In the genomic region with DNA sequence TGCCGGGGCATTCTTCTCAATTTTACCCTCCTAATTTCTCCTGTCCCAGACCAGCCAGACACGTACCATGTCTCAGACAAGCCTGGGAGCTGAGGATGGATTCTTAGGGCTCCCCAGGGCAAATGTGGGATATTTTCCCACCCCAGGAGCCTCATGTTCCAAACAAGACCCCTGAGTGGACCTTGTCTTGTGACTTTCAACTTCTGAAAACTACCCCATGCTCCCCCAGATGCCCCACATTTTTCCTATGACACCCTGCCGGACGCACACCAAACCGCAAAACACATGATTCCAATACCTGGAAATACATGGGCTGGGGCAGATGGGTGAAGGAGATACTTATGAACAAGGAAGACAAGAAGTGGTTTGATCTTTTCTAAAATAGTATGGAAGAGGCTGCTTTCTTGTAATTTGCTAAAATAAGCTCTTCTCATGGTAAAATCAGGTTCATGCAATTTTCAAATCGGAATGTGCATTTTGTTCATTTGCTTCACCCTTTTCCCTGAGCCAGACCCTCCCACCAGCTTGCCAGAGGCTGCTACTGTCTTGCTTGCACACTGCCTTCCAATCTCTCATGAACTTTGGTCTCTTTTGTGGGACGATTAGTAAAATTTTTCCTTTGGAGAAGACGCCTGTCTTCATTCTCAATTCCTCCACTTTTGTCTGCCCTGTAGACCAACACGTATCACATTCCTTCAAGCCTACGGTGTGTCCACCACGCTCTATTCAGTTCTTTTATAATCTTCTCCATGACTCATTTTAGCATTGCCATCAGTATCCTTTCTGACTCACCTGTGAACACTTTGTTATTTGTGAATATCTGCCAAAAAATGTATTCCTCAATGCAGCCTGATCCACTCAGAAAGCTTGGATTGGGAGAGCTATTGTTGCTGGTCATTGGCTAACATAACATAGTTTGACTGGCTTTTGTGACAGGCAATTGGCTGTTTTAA, we compare ENCODE assay signal across 9 cellular contexts. TPM values are rescaled to one million over a fixed set of nuclear protein-coding genes. Genes with fewer than 3 reads are reported as not detected.
DNase-seq lines count a peak whose midpoint lies in the region; ATAC-seq, FAIRE-seq and TF ChIP-seq lines count a peak whose summit lies in the region.
"Had no signal": no experiment of that assay in that cellular context is flagged by ENCODE, and none has a peak within 500 bp of the region (broad histone marks: within the 10 kb centered on the region; RNA-seq: fewer than 3 reads in every experiment).

No MANE protein-coding gene starts in this region.

- H3K4me3 Mint-ChIP-seq in activated CD4-positive, alpha-beta memory T cell treated with anti-CD3 and anti-CD28 coated beads for 36 hours = peak overlapping the region; percentile 87

- WGBS in esophagus squamous epithelium, 2 donors = 38 to 47% methylated on average over 11 of the region's 11 CpGs
- WGBS in small intestine, 3 donors = 42 to 49% (median 47%) methylated on average over 11 of the region's 11 CpGs

- H3K27ac Mint-ChIP-seq in activated CD4-positive, alpha-beta memory T cell treated with anti-CD3 and anti-CD28 coated beads for 36 hours = peak overlapping the region; percentile 97

- H3K4me3 ChIP-seq in esophagus squamous epithelium (peak overlapping the region; percentile 29 to 68 (median 45)), small intestine (ENCODE audit: low read depth in 1 of 2, low read length in 2 of 2) (peak overlapping the region; percentile 34 to 41)

- H3K27ac ChIP-seq in esophagus squamous epithelium = peak overlapping the region; percentile 65 to 90 (median 74)
- peak overlapping the region; percentile 37 to 72 for H3K27ac ChIP-seq in small intestine (ENCODE audit: low read depth in 1 of 2, low read length in 1 of 2)

- no peaks in the 10 kb centered on the region for H3K9me3 Mint-ChIP-seq in activated CD4-positive, alpha-beta memory T cell treated with anti-CD3 and anti-CD28 coated beads for 36 hours

- H3K9me3 ChIP-seq in esophagus squamous epithelium (no peaks in the 10 kb centered on the region), small intestine (ENCODE audit: control insufficient read depth, low read depth) (no peaks in the 10 kb centered on the region)

- H3K4me1 Mint-ChIP-seq in activated CD4-positive, alpha-beta memory T cell treated with anti-CD3 and anti-CD28 coated beads for 36 hours (ENCODE audit: low read depth) = peaks cover 72% of the 10 kb centered on the region

- intact Hi-C loops in activated CD4-positive, alpha-beta memory T cell treated with anti-CD3 and anti-CD28 coated beads for 36 hours (cut with micrococcal nuclease) = loop anchor here (1.0 kb wide), 2 partner anchors 22 to 170 kb away; partner anchors contain the start of gene GIMAP1
- intact Hi-C loops in esophagus squamous epithelium (cut with DNase I) = no loop called here

- TF ChIP-seq CTCF in esophagus squamous epithelium (IDR thresholded peaks at IDR 0.05) = no peak

- TF ChIP-seq POLR2A in GM12891 (IDR thresholded peaks at IDR 0.05; ENCODE audit: low read depth, low read length) = peak; percentile 23; the same call in 1 of the 2 replicates
- peak in 1 of 4 donors; percentile 20 for TF ChIP-seq POLR2A in esophagus squamous epithelium (IDR thresholded peaks at IDR 0.05)
- no peak for TF ChIP-seq POLR2A in GM18505 (IDR thresholded peaks at IDR 0.05; ENCODE audit: borderline replicate concordance, extremely low read depth, insufficient read depth, insufficient read length)

- H3K36me3 Mint-ChIP-seq in activated CD4-positive, alpha-beta memory T cell treated with anti-CD3 and anti-CD28 coated beads for 36 hours = peaks cover 56% of the 10 kb centered on the region

- POLR2A ChIA-PET in activated CD4-positive, alpha-beta memory T cell treated with anti-CD3 and anti-CD28 coated beads for 36 hours (lab: Charles Lee) = interaction anchor here (0.6 to 3.9 kb wide), 19 partner anchors 9 to 292 kb away, joined by 3 to 45 read pairs (median 5); partner anchors contain the start of genes GIMAP1, GIMAP2, GIMAP4 and GIMAP6

- FAIRE-seq in GM12891 (lab: Jason Lieb, UNC) (peak; percentile 54), small intestine (lab: Jason Lieb, UNC) (no peak)

- no peaks in the 10 kb centered on the region for H3K27me3 Mint-ChIP-seq in activated CD4-positive, alpha-beta memory T cell treated with anti-CD3 and anti-CD28 coated beads for 36 hours

- H3K4me1 ChIP-seq in esophagus squamous epithelium (peaks cover 3 to 24% (median 4%) of the 10 kb centered on the region in 3 donors), small intestine (ENCODE audit: control insufficient read depth in 2 of 2, insufficient read depth in 1 of 2, low read depth in 1 of 2, low read length in 1 of 2) (no peaks in the 10 kb centered on the region)

- no peak for DNase-seq in GM12891 (ENCODE audit: insufficient read length, low spot score)
- DNase-seq in activated CD4-positive, alpha-beta memory T cell treated with anti-CD3 and anti-CD28 coated beads for 36 hours = no peak
- DNase-seq in esophagus squamous epithelium (lab: John Stamatoyannopoulos, UW) = no peak
- DNase-seq in small intestine = no peak
- no peak for DNase-seq in inferior parietal cortex (ENCODE audit: extremely low spot score)
- DNase-seq: NCI-H1436 had no signal

- peaks cover 0 to 18% (median 0%) of the 10 kb centered on the region in 3 donors for H3K36me3 ChIP-seq in esophagus squamous epithelium
- no peaks in the 10 kb centered on the region for H3K36me3 ChIP-seq in small intestine (ENCODE audit: control insufficient read depth in 2 of 2, insufficient read depth in 2 of 2, low read length in 2 of 2)

- ATAC-seq in HG02981 (IDR thresholded peaks at IDR 0.05; ENCODE audit: unreplicated experiment) (no peak), HG03521 (IDR thresholded peaks at IDR 0.05; ENCODE audit: unreplicated experiment) (no peak), GM18505 (IDR thresholded peaks at IDR 0.05; ENCODE audit: unreplicated experiment) (no peak)

- CTCF ChIA-PET in activated CD4-positive, alpha-beta memory T cell treated with anti-CD3 and anti-CD28 coated beads for 36 hours (lab: Charles Lee) = interaction anchor here (1.0 to 3.2 kb wide), 7 partner anchors 10 to 289 kb away, joined by 4 to 10 read pairs (median 6); partner anchors contain the start of genes GIMAP1, GIMAP2 and GIMAP8

- H3K27me3 ChIP-seq in esophagus squamous epithelium (no peaks in the 10 kb centered on the region), small intestine (ENCODE audit: control insufficient read depth in 2 of 2, insufficient read depth in 2 of 2, low read length in 2 of 2) (no peaks in the 10 kb centered on the region)

TF ChIP-seq in GM12891, 5 proteins besides CTCF, POLR2A, EP300 and RAD21:
- no peak; the same call in 1 of the 2 replicates for TF ChIP-seq TAF1 (IDR thresholded peaks at IDR 0.05; ENCODE audit: low read depth, low read length)
- TF ChIP-seq POU2F2 (IDR thresholded peaks at IDR 0.05; ENCODE audit: low read depth, low read length) = no peak
- TF ChIP-seq SPI1 (IDR thresholded peaks at IDR 0.05; ENCODE audit: low read depth, low read length) = no peak
- TF ChIP-seq POLR2AphosphoS5 (IDR thresholded peaks at IDR 0.05; ENCODE audit: low read depth, low read length) = no peak
- TF ChIP-seq PAX5 (IDR thresholded peaks at IDR 0.05; ENCODE audit: insufficient read depth, low read length, severe bottlenecking) = no peak

RNA-seq across cellular contexts. Expression of gene GIMAP5, which starts 1.1 kb away (rescaled TPM):
- 20.0 TPM for polyA plus RNA-seq in GM12891 (2012; ENCODE audit: low read depth, missing spikeins)
- 10 to 100 TPM; 45.9 to 48.3 TPM for total RNA-seq in activated CD4-positive, alpha-beta memory T cell treated with anti-CD3 and anti-CD28 coated beads for 36 hours
- total RNA-seq in esophagus squamous epithelium = 10 to 100 TPM in 2 of 4 donors, 1 to 10 TPM in 1, under 1 TPM in 1; 0.15 to 29.4 (median 8.2) TPM
- polyA plus RNA-seq in small intestine = 10 to 100 TPM in 2 of 3 donors, 1 to 10 TPM in 1; 3.8 to 29.9 (median 23.0) TPM

RNA-seq across cellular contexts. Expression of gene GIMAP1, which starts 22.0 kb away (rescaled TPM):
- polyA plus RNA-seq in GM12891 (2012; ENCODE audit: low read depth, missing spikeins) = 1.2 TPM
- total RNA-seq in activated CD4-positive, alpha-beta memory T cell treated with anti-CD3 and anti-CD28 coated beads for 36 hours = 1 to 10 TPM; 6.0 to 6.2 TPM
- total RNA-seq in esophagus squamous epithelium = 1 to 10 TPM in 3 of 4 donors, under 1 TPM in 1; 0.97 to 9.3 (median 4.8) TPM
- polyA plus RNA-seq in small intestine = 1 to 10 TPM in 2 of 3 donors, under 1 TPM in 1; 0.89 to 7.5 (median 4.3) TPM

RNA-seq across cellular contexts. Expression of gene GIMAP2, which starts 52.9 kb away (rescaled TPM):
- polyA plus RNA-seq in GM12891 (2012; ENCODE audit: low read depth, missing spikeins) = 25.9 TPM
- 10 to 100 TPM; 38.8 to 44.1 TPM for total RNA-seq in activated CD4-positive, alpha-beta memory T cell treated with anti-CD3 and anti-CD28 coated beads for 36 hours
- 10 to 100 TPM in 1 of 4 donors, 1 to 10 TPM in 2, under 1 TPM in 1; 0.72 to 12.4 (median 5.6) TPM for total RNA-seq in esophagus squamous epithelium
- polyA plus RNA-seq in small intestine = 10 to 100 TPM in 1 of 3 donors, 1 to 10 TPM in 2; 3.8 to 14.1 (median 9.5) TPM
